In genomic region chr2:85914525-85914881, GRCh38 we compare ENCODE assay signal across 3 cellular contexts.
TF ChIP-seq lines count a peak whose summit lies in the region.

No MANE protein-coding gene starts in this region.

TF ChIP-seq in A549, 52 proteins besides CTCF, POLR2A, EP300 and RAD21 (continues in another document):
- no peak for TF ChIP-seq FOSB (CRISPR knock-in tag; IDR thresholded peaks at IDR 0.05)
- TF ChIP-seq REST (IDR thresholded peaks at IDR 0.05) = no peak
- TF ChIP-seq RCOR1 (IDR thresholded peaks at IDR 0.05; ENCODE audit: low read depth, low read length) = no peak
- TF ChIP-seq USF2 (IDR thresholded peaks at IDR 0.05) = no peak
- TF ChIP-seq EHMT2 (IDR thresholded peaks at IDR 0.05; ENCODE audit: low read depth) = no peak
- no peak for TF ChIP-seq MAZ (IDR thresholded peaks at IDR 0.05; ENCODE audit: borderline replicate concordance, low read depth, low read length)
- TF ChIP-seq SMC3 (IDR thresholded peaks at IDR 0.05) = no peak
- TF ChIP-seq ZNF302 (CRISPR knock-in tag; IDR thresholded peaks at IDR 0.05) = no peak
- TF ChIP-seq ZC3H11A (IDR thresholded peaks at IDR 0.05) = no peak
- no peak for TF ChIP-seq EHF (CRISPR knock-in tag; IDR thresholded peaks at IDR 0.05)
- no peak for TF ChIP-seq CBX2 (IDR thresholded peaks at IDR 0.05; ENCODE audit: borderline replicate concordance, low read depth)
- no peak for TF ChIP-seq E2F6 (IDR thresholded peaks at IDR 0.05; ENCODE audit: borderline replicate concordance, low read depth)
- no peak for TF ChIP-seq NPAS2 (CRISPR knock-in tag; IDR thresholded peaks at IDR 0.05; ENCODE audit: borderline replicate concordance)
- TF ChIP-seq BHLHE40 (IDR thresholded peaks at IDR 0.05; ENCODE audit: low read depth, low read length) = no peak
- no peak for TF ChIP-seq ELK1 (IDR thresholded peaks at IDR 0.05; ENCODE audit: low read depth, low read length)
- TF ChIP-seq HOXA7 (CRISPR knock-in tag; IDR thresholded peaks at IDR 0.05) = no peak

TF ChIP-seq in IMR-90, 13 proteins besides CTCF, POLR2A, EP300 and RAD21:
- TF ChIP-seq CEBPB (IDR thresholded peaks at IDR 0.05; ENCODE audit: low read depth, low read length) (0 out of 2 replicates have a peak, but pooled peaks have one; percentile 4), MXI1 (IDR thresholded peaks at IDR 0.05; ENCODE audit: borderline replicate concordance, low read depth, low read length) (no peak)

TF ChIP-seq in H1, 55 proteins besides CTCF, POLR2A, EP300 and RAD21:
- TF ChIP-seq PHF8 (conservative IDR thresholded peaks at IDR 0.05; ENCODE audit: low read depth, low read length) = no peak
- TF ChIP-seq RNF2 (IDR thresholded peaks at IDR 0.05; ENCODE audit: borderline replicate concordance, low read depth, low read length, missing control alignments, poor library complexity, severe bottlenecking) = no peak
- TF ChIP-seq KDM5A (IDR thresholded peaks at IDR 0.05; ENCODE audit: low read length) = no peak
- TF ChIP-seq GTF2F1 (IDR thresholded peaks at IDR 0.05; ENCODE audit: borderline replicate concordance, low read depth, low read length) = no peak
- TF ChIP-seq USF2 (IDR thresholded peaks at IDR 0.05; ENCODE audit: low read length) = no peak
- TF ChIP-seq MAX (IDR thresholded peaks at IDR 0.05) = no peak
- TF ChIP-seq FOSL1 (IDR thresholded peaks at IDR 0.05; ENCODE audit: insufficient read depth, low read depth, low read length) = no peak
- TF ChIP-seq BRCA1 (IDR thresholded peaks at IDR 0.05; ENCODE audit: low read depth, low read length) = no peak
- TF ChIP-seq ATF3 (IDR thresholded peaks at IDR 0.05; ENCODE audit: insufficient read depth, low read depth, low read length) = no peak
- TF ChIP-seq EZH2 (IDR thresholded peaks at IDR 0.05; ENCODE audit: low read depth, low read length, severe bottlenecking) = no peak
- no peak for TF ChIP-seq SP1 (IDR thresholded peaks at IDR 0.05; ENCODE audit: low read depth, low read length)
- TF ChIP-seq RXRA (IDR thresholded peaks at IDR 0.05; ENCODE audit: insufficient read depth, low read depth, low read length) = no peak
- no peak for TF ChIP-seq CHD7 (IDR thresholded peaks at IDR 0.05; ENCODE audit: insufficient replicate concordance, low read length)
- TF ChIP-seq CBX8 (IDR thresholded peaks at IDR 0.05; ENCODE audit: borderline replicate concordance, low read depth, low read length) = no peak
- TF ChIP-seq CHD1 (IDR thresholded peaks at IDR 0.05; ENCODE audit: low read depth, low read length) = no peak
- no peak for TF ChIP-seq SRF (IDR thresholded peaks at IDR 0.05; ENCODE audit: low read depth, low read length)
- TF ChIP-seq GABPA (IDR thresholded peaks at IDR 0.05; ENCODE audit: borderline replicate concordance, insufficient read depth, low read length) = no peak
- TF ChIP-seq ZNF274 (IDR thresholded peaks at IDR 0.05; ENCODE audit: borderline replicate concordance, extremely low read depth, low read length) = no peak
- no peak for TF ChIP-seq RBBP5 (IDR thresholded peaks at IDR 0.05; ENCODE audit: borderline replicate concordance, low read depth, low read length)
